ENCODE assay signal across 30 cellular contexts in genomic region chr17:45001310-45001709, GRCh38. TPM values are rescaled to one million over a fixed set of nuclear protein-coding genes. Genes with fewer than 3 reads are reported as not detected.
"Had no signal": no experiment of that assay in that cellular context is flagged by ENCODE, and none has a peak within 500 bp of the region (broad histone marks: within the 10 kb centered on the region; RNA-seq: fewer than 3 reads in every experiment).

No MANE protein-coding gene starts in this region.

- H3K36me3 ChIP-seq: esophagus muscularis mucosa, heart right ventricle, left lung, lower lobe of right lung, ovary, prostate gland, sigmoid colon, thoracic aorta had no signal

- H3K27ac ChIP-seq: esophagus muscularis mucosa, foreskin keratinocyte, heart right ventricle, left lung, lower lobe of right lung, ovary, prostate gland, sigmoid colon, thoracic aorta had no signal

- H3K9me3 ChIP-seq: ovary, prostate gland, sigmoid colon, thoracic aorta had no signal

- DNase-seq: activated CD4-positive, alpha-beta T cell treated with anti-CD3 and anti-CD28 coated beads, Interleukin-2, amount 50 U/mL, for 1 hour; activated CD8-positive, alpha-beta memory T cell treated with anti-CD3 and anti-CD28 coated beads, Interleukin-2, amount 10 ng/mL, durations not matched to agents 7 days and 5 days; activated CD8-positive, alpha-beta T cell treated with anti-CD3 and anti-CD28 coated beads for 36 hours; activated naive CD4-positive, alpha-beta T cell; activated T-cell treated with anti-CD3 and anti-CD28 coated beads, Interleukin-2, amount 50 U/mL, for 72 hours; dermis blood vessel endothelial cell; effector CD4-positive, alpha-beta T cell; foreskin keratinocyte; heart right ventricle; kidney glomerular epithelial cell; left lung; lower lobe of right lung; mesendoderm; ovary; retina; sigmoid colon; small intestine; stimulated activated CD4-positive, alpha-beta T cell treated with anti-CD3 and anti-CD28 coated beads, Interleukin-4, amount 100 ng/mL, for 24 hours; trophoblast cell had no signal

- H3K27me3 ChIP-seq: esophagus muscularis mucosa, ovary, sigmoid colon had no signal

- ATAC-seq: activated CD8-positive, alpha-beta memory T cell treated with anti-CD3 and anti-CD28 coated beads, Interleukin-2, amount 10 ng/mL, durations not matched to agents 7 days and 5 days; activated CD8-positive, alpha-beta T cell treated with anti-CD3 and anti-CD28 coated beads for 36 hours; activated naive CD4-positive, alpha-beta T cell treated with anti-CD3 and anti-CD28 coated beads, Interleukin-2, amount 50 U/mL, for 72 hours; activated T-cell treated with anti-CD3 and anti-CD28 coated beads, Interleukin-2, amount 50 U/mL, for 72 hours; foreskin keratinocyte; heart right ventricle; left lung; lower lobe of right lung; stimulated activated effector memory CD8-positive, alpha-beta T cell treated with anti-CD3 and anti-CD28 coated beads, Interleukin-12 subunit alpha, Interleukin-12 subunit beta, amount 100 ng/mL, for 72 hours; WTC11 had no signal

- FAIRE-seq: small intestine, urothelium cell line had no signal

- H3K4me1 ChIP-seq: esophagus muscularis mucosa, foreskin keratinocyte, left lung, lower lobe of right lung, prostate gland, sigmoid colon had no signal

- H3K4me3 ChIP-seq: esophagus muscularis mucosa, heart right ventricle, left lung, lower lobe of right lung, ovary, prostate gland, sigmoid colon, thoracic aorta had no signal

RNA-seq across cellular contexts. Expression of gene C1QL1, which starts 33.2 kb away (rescaled TPM):
- total RNA-seq: activated CD8-positive, alpha-beta T cell treated with anti-CD3 and anti-CD28 coated beads for 36 hours; bronchial epithelial cell; dermis blood vessel endothelial cell; lower lobe of right lung; mononuclear cell; natural killer cell treated with Interleukin-12 subunit alpha and Interleukin-12 subunit beta and Interleukin-15 and Interleukin-18, amount 100 ng/mL, for 72 hours; subcutaneous adipose tissue had no signal

RNA-seq across cellular contexts. Expression of gene KIF18B, which starts 53.7 kb away (rescaled TPM):
- total RNA-seq: bronchial epithelial cell had no signal
